In genomic region chr4:36189511-36190226, GRCh38 we compare ENCODE assay signal across 9 cellular contexts. TPM values are rescaled to one million over a fixed set of nuclear protein-coding genes. Genes with fewer than 3 reads are reported as not detected.
DNase-seq lines count a peak whose midpoint lies in the region; ATAC-seq and TF ChIP-seq lines count a peak whose summit lies in the region.
"Had no signal": no experiment of that assay in that cellular context is flagged by ENCODE, and none has a peak within 500 bp of the region (broad histone marks: within the 10 kb centered on the region; RNA-seq: fewer than 3 reads in every experiment).

No MANE protein-coding gene starts in this region.

- DNase-seq in GM10266 (ENCODE audit: extremely low spot score) = peak; percentile 18
- DNase-seq in activated naive CD8-positive, alpha-beta T cell treated with anti-CD3 and anti-CD28 coated beads, Interleukin-2, amount 10 ng/mL, durations not matched to agents 7 days and 5 days = no peak
- DNase-seq in SJCRH30 = no peak
- no peak for DNase-seq in AG08396 (ENCODE audit: low spot score)
- no peak for DNase-seq in epidermal melanocyte (ENCODE audit: insufficient read length, low spot score)
- no peak for DNase-seq in HEK293T (ENCODE audit: extremely low spot score)
- DNase-seq: left cardiac atrium had no signal

- H3K27me3 ChIP-seq in SJCRH30 = no peaks in the 10 kb centered on the region

- H3K4me1 ChIP-seq in SJCRH30 = peaks cover 4% of the 10 kb centered on the region; the same call in 1 of the 2 replicates

- H3K4me3 ChIP-seq in SJCRH30 = no peak overlapping the region

- H3K4me1 Mint-ChIP-seq in activated naive CD8-positive, alpha-beta T cell treated with anti-CD3 and anti-CD28 coated beads, Interleukin-2, amount 10 ng/mL, durations not matched to agents 7 days and 5 days = peaks cover 38% of the 10 kb centered on the region

- H3K27ac Mint-ChIP-seq in activated naive CD8-positive, alpha-beta T cell treated with anti-CD3 and anti-CD28 coated beads, Interleukin-2, amount 10 ng/mL, durations not matched to agents 7 days and 5 days = peak overlapping the region; percentile 77

- no peak overlapping the region for H3K27ac ChIP-seq in SJCRH30

- peak overlapping the region; percentile 60 for H3K4me3 Mint-ChIP-seq in activated naive CD8-positive, alpha-beta T cell treated with anti-CD3 and anti-CD28 coated beads, Interleukin-2, amount 10 ng/mL, durations not matched to agents 7 days and 5 days

- H3K9me3 ChIP-seq in SJCRH30 (replicated peaks) = no peaks in the 10 kb centered on the region

- peaks cover 24% of the 10 kb centered on the region for H3K36me3 Mint-ChIP-seq in activated naive CD8-positive, alpha-beta T cell treated with anti-CD3 and anti-CD28 coated beads, Interleukin-2, amount 10 ng/mL, durations not matched to agents 7 days and 5 days

- no peaks in the 10 kb centered on the region for H3K9me3 Mint-ChIP-seq in activated naive CD8-positive, alpha-beta T cell treated with anti-CD3 and anti-CD28 coated beads, Interleukin-2, amount 10 ng/mL, durations not matched to agents 7 days and 5 days

- ATAC-seq in GM19452 (IDR thresholded peaks at IDR 0.05; ENCODE audit: unreplicated experiment) (peak; percentile 88), HG03280 (IDR thresholded peaks at IDR 0.05; ENCODE audit: unreplicated experiment) (peak; percentile 57)
- peak; percentile 94 for ATAC-seq in activated naive CD8-positive, alpha-beta T cell treated with anti-CD3 and anti-CD28 coated beads, Interleukin-2, amount 10 ng/mL, durations not matched to agents 7 days and 5 days (ENCODE audit: low read depth)

- no peak for TF ChIP-seq CTCF in GM10266 (IDR thresholded peaks at IDR 0.05; ENCODE audit: control insufficient read depth, insufficient read depth, low read depth, missing control alignments)

- POLR2A ChIA-PET in activated naive CD8-positive, alpha-beta T cell treated with anti-CD3 and anti-CD28 coated beads, Interleukin-2, amount 10 ng/mL, durations not matched to agents 7 days and 5 days (lab: Charles Lee) = interaction anchor here (0.9 to 2.5 kb wide), 2 partner anchors 17 to 54 kb away, joined by 4 to 18 read pairs; partner anchors contain the start of gene ARAP2
- POLR2A ChIA-PET in HEK293T (lab: Yijun Ruan, JAX) = no interaction called here

- CTCF ChIA-PET in HEK293T (lab: Yijun Ruan, JAX) = interaction anchor here (0.6 kb wide), 1 partner anchor 12 kb away, joined by 3 read pairs; no protein-coding TSS in a partner anchor

- no peaks in the 10 kb centered on the region for H3K27me3 Mint-ChIP-seq in activated naive CD8-positive, alpha-beta T cell treated with anti-CD3 and anti-CD28 coated beads, Interleukin-2, amount 10 ng/mL, durations not matched to agents 7 days and 5 days

- no peaks in the 10 kb centered on the region for H3K36me3 ChIP-seq in SJCRH30

TF ChIP-seq in HEK293T, 16 proteins besides CTCF, POLR2A, EP300 and RAD21:
- no peak for TF ChIP-seq SUZ12 (IDR thresholded peaks at IDR 0.05)
- TF ChIP-seq L3MBTL2 (conservative IDR thresholded peaks at IDR 0.05) = no peak
- no peak for TF ChIP-seq NFRKB (IDR thresholded peaks at IDR 0.05)
- no peak for TF ChIP-seq FOXK2 (IDR thresholded peaks at IDR 0.05)
- no peak for TF ChIP-seq HDGF (IDR thresholded peaks at IDR 0.05; ENCODE audit: borderline replicate concordance)
- no peak for TF ChIP-seq BHLHE40 (IDR thresholded peaks at IDR 0.05; ENCODE audit: borderline replicate concordance)
- no peak for TF ChIP-seq ELF4 (IDR thresholded peaks at IDR 0.05)
- no peak for TF ChIP-seq PKNOX1 (IDR thresholded peaks at IDR 0.05)
- no peak for TF ChIP-seq SP1 (IDR thresholded peaks at IDR 0.05)

RNA-seq across cellular contexts. Expression of gene ARAP2, which starts 54.6 kb away (rescaled TPM):
- 10 to 100 TPM; 63.7 to 70.3 TPM for total RNA-seq in activated naive CD8-positive, alpha-beta T cell treated with anti-CD3 and anti-CD28 coated beads, Interleukin-2, amount 10 ng/mL, durations not matched to agents 7 days and 5 days
- total RNA-seq in SJCRH30 (2014; rRNA removed; shearing (Covaris generic)) = 1.1 and 1.3 TPM in 2 replicates

Comparison
In these comparisons a context has a peak if more than half of its experiments do, and no peak if none do; other contexts are left out.
1. RNA of gene ARAP2, which starts 54.6 kb away (total RNA-seq): 63.7 to 70.3 TPM in activated naive CD8-positive, alpha-beta T cell treated with anti-CD3 and anti-CD28 coated beads, Interleukin-2, amount 10 ng/mL, durations not matched to agents 7 days and 5 days; 1.1 to 1.3 TPM in SJCRH30; every median in the first group is over 10 times any median in the second.
2. Peak in every context shown above with its lines, with median percentiles within 50 percentile points of each other: ATAC-seq.